18 cellular contexts compared by ENCODE assay signal in genomic region chr9:69197687-69198086, GRCh38. TPM values are rescaled to one million over a fixed set of nuclear protein-coding genes. Genes with fewer than 3 reads are reported as not detected.
DNase-seq lines count a peak whose midpoint lies in the region; ATAC-seq, FAIRE-seq and TF ChIP-seq lines count a peak whose summit lies in the region.
"Had no signal": no experiment of that assay in that cellular context is flagged by ENCODE, and none has a peak within 500 bp of the region (broad histone marks: within the 10 kb centered on the region; RNA-seq: fewer than 3 reads in every experiment).

No MANE protein-coding gene starts in this region.

- no peak overlapping the region for H4K91ac ChIP-seq in IMR-90 (ENCODE audit: insufficient read depth, low read depth, low read length)
- H4K91ac ChIP-seq in H1 (replicated peaks; ENCODE audit: insufficient read length, low read length), result peak overlapping the region; percentile 12

- FAIRE-seq in H1 (lab: Jason Lieb, UNC), result no peak

- H3K9me1 ChIP-seq in IMR-90 (ENCODE audit: insufficient read depth, low read length), result peaks cover 16% of the 10 kb centered on the region

- H3K23ac ChIP-seq in IMR-90 (ENCODE audit: low read depth, low read length), result no peak overlapping the region
- no peak overlapping the region for H3K23ac ChIP-seq in H1 (ENCODE audit: insufficient read length)

- H3K4me3 ChIP-seq in IMR-90 (ENCODE audit: insufficient read depth, low read depth, low read length) (no peak overlapping the region), H1 (ENCODE audit: extremely low read depth in 1 of 4, insufficient read depth in 2 of 4, low read depth in 3 of 4, low read length in 4 of 4) (no peak overlapping the region), heart right ventricle (no peak overlapping the region), SK-N-SH (ENCODE audit: low read depth in 2 of 2, low read length in 1 of 2) (no peak overlapping the region)
- H3K4me3 ChIP-seq: GM23248 had no signal

- H3K27me3 ChIP-seq in IMR-90 (ENCODE audit: control insufficient read depth, insufficient read depth, low read length) (no peaks in the 10 kb centered on the region), H1 (replicated peaks in 1 of 4; ENCODE audit: control insufficient read depth in 3 of 4, extremely low read depth in 1 of 4, insufficient read depth in 3 of 4, low read length in 3 of 4) (no peaks in the 10 kb centered on the region), heart right ventricle (no peaks in the 10 kb centered on the region), SK-N-SH (ENCODE audit: insufficient read depth) (no peaks in the 10 kb centered on the region)

- peaks cover 32 to 75% of the 10 kb centered on the region in 2 experiments for H3K79me1 ChIP-seq in IMR-90 (ENCODE audit: low read depth in 1 of 2, low read length in 2 of 2)
- peaks cover 12% of the 10 kb centered on the region for H3K79me1 ChIP-seq in H1 (ENCODE audit: low read depth, low read length)

- POLR2A ChIA-PET in IMR-90 (lab: Charles Lee; ENCODE audit: unreplicated experiment) (no interaction called here), H1 (lab: Charles Lee; ENCODE audit: partially characterized antibody) (no interaction called here), SK-N-SH (lab: Yijun Ruan, JAX) (no interaction called here)

- TF ChIP-seq RAD21 in IMR-90 (IDR thresholded peaks at IDR 0.05; ENCODE audit: low read length), result no peak
- no peak for TF ChIP-seq RAD21 in H1 (IDR thresholded peaks at IDR 0.05 in 1 of 2, conservative IDR thresholded peaks at IDR 0.05 in 1 of 2; ENCODE audit: low read depth in 2 of 2, low read length in 2 of 2)
- TF ChIP-seq RAD21 in SK-N-SH (IDR thresholded peaks at IDR 0.05; ENCODE audit: low read length), result no peak

- H2BK15ac ChIP-seq in IMR-90 (ENCODE audit: low read depth, low read length) (no peak overlapping the region), H1 (ENCODE audit: low read length) (no peak overlapping the region)

- no CpG with 5 or more reads among the region's 4 CpGs for WGBS in IMR-90 (ENCODE audit: extremely low coverage in 2 of 2, insufficient read length in 1 of 2), 2 experiments
- 90% methylated on average over 4 of the region's 4 CpGs; no CpG with 5 or more reads in 1 of the 2 experiments for WGBS in H1 (ENCODE audit: extremely low coverage in 1 of 2, insufficient coverage in 1 of 2, insufficient read length in 1 of 2, insufficient replicate concordance in 2 of 2, low coverage in 1 of 2, low lambda C conversion rate in 2 of 2, missing lambda C conversion rate in 1 of 2), 2 experiments
- 84 to 86% methylated on average over 4 of the region's 4 CpGs for WGBS in heart right ventricle, 2 donors
- WGBS in SK-N-SH (ENCODE audit: low lambda C conversion rate), result 85% methylated on average over 4 of the region's 4 CpGs

- no peak for TF ChIP-seq CTCF in IMR-90 (conservative IDR thresholded peaks at IDR 0.05; ENCODE audit: low read depth, low read length)
- no peak for TF ChIP-seq CTCF in H1 (IDR thresholded peaks at IDR 0.05; ENCODE audit: control extremely low read depth in 1 of 3, insufficient read depth in 1 of 3, low read depth in 1 of 3, low read length in 3 of 3)
- no peak for TF ChIP-seq CTCF in heart right ventricle (IDR thresholded peaks at IDR 0.05)
- TF ChIP-seq CTCF in SK-N-SH (IDR thresholded peaks at IDR 0.05), result no peak

- H2AFZ ChIP-seq in IMR-90 (replicated peaks; ENCODE audit: low read length, poor library complexity) (peak overlapping the region; percentile 9), H1 (ENCODE audit: low read length) (no peak overlapping the region), SK-N-SH (ENCODE audit: low read depth) (no peak overlapping the region)

- H4K8ac ChIP-seq in IMR-90 (ENCODE audit: low read depth in 2 of 2, low read length in 2 of 2) (no peak overlapping the region), H1 (ENCODE audit: extremely low read depth, insufficient read depth, low read length) (no peak overlapping the region)

- H3K4ac ChIP-seq in IMR-90 (ENCODE audit: low read depth, low read length) (no peak overlapping the region), H1 (replicated peaks; ENCODE audit: insufficient read length, low read depth, low read length) (no peak overlapping the region)

- H3K4me2 ChIP-seq in IMR-90 (ENCODE audit: low read depth, low read length) (no peak overlapping the region), H1 (ENCODE audit: insufficient read depth in 1 of 2, low read depth in 2 of 2, low read length in 2 of 2) (no peak overlapping the region), SK-N-SH (no peak overlapping the region)

- no peaks in the 10 kb centered on the region for H3K23me2 ChIP-seq in H1 (ENCODE audit: low read depth, low read length)

- intact Hi-C loops in IMR-90 (cut with micrococcal nuclease), result no loop called here
- intact Hi-C loops in heart right ventricle (cut with DNase I), result loop anchor here in 1 of 10 donors (10.0 kb wide), 1 partner anchor 83 kb away; no protein-coding TSS in a partner anchor

- CTCF ChIA-PET in IMR-90 (lab: Yijun Ruan, JAX) (interaction anchor here (1.5 kb wide), 1 partner anchor 162 kb away, joined by 4 read pairs; the partner anchor contains the start of gene FXN), H1 (lab: Charles Lee; ENCODE audit: partially characterized antibody) (interaction anchor here (0.6 to 2.5 kb wide), 9 partner anchors 10 to 144 kb away, joined by 3 to 12 read pairs (median 4); no protein-coding TSS in a partner anchor), SK-N-SH (lab: Yijun Ruan, JAX) (interaction anchor here (1.3 to 4.3 kb wide), 2 partner anchors 7 to 144 kb away, joined by 3 to 23 read pairs; no protein-coding TSS in a partner anchor)

- no peak overlapping the region for H3K14ac ChIP-seq in IMR-90 (replicated peaks; ENCODE audit: low read depth, low read length)
- H3K14ac ChIP-seq in H1 (ENCODE audit: insufficient read length), result no peak overlapping the region

- H3K18ac ChIP-seq in IMR-90 (ENCODE audit: low read depth, low read length) (no peak overlapping the region), H1 (ENCODE audit: extremely low read depth, low read length) (no peak overlapping the region)

- no peak overlapping the region for H3K27ac ChIP-seq in IMR-90 (ENCODE audit: insufficient read depth, low read length)
- no peak overlapping the region for H3K27ac ChIP-seq in H1 (ENCODE audit: low read depth, low read length)
- peak overlapping the region in 1 of 10 donors; percentile 2 for H3K27ac ChIP-seq in heart right ventricle
- H3K27ac ChIP-seq in temporal lobe (ENCODE audit: low read depth, low read length), result peak overlapping the region; percentile 53
- H3K27ac ChIP-seq in SK-N-SH (ENCODE audit: low read depth in 2 of 2, low read length in 1 of 2), result no peak overlapping the region
- H3K27ac ChIP-seq: GM23248 had no signal

- H2BK5ac ChIP-seq in IMR-90 (ENCODE audit: low read depth, low read length, poor library complexity, severe bottlenecking), result no peak overlapping the region
- no peak overlapping the region for H2BK5ac ChIP-seq in H1 (ENCODE audit: low read depth, low read length)

- H3K9me3 ChIP-seq in IMR-90 (ENCODE audit: control insufficient read depth, insufficient read depth, low read length) (no peaks in the 10 kb centered on the region), H1 (ENCODE audit: insufficient read depth in 2 of 2, low read depth in 1 of 2, low read length in 1 of 2) (no peaks in the 10 kb centered on the region), heart right ventricle (no peaks in the 10 kb centered on the region), SK-N-SH (no peaks in the 10 kb centered on the region)

- BruUV-seq in IMR-90 (replicated peaks; lab: Mats Ljungman, UMichigan), result no TSS peak

- TF ChIP-seq POLR2A in IMR-90 (IDR thresholded peaks at IDR 0.05; ENCODE audit: low read depth, low read length) (no peak), H1 (IDR thresholded peaks at IDR 0.05; ENCODE audit: control extremely low read depth in 1 of 2, low read depth in 2 of 2, low read length in 2 of 2) (no peak)

- no peaks in the 10 kb centered on the region for H3K9me2 ChIP-seq in SK-N-SH

- no peaks in the 10 kb centered on the region for H3K36me3 ChIP-seq in IMR-90 (ENCODE audit: control insufficient read depth, insufficient read depth, low read length)
- no peaks in the 10 kb centered on the region for H3K36me3 ChIP-seq in H1 (ENCODE audit: control insufficient read depth in 2 of 4, insufficient read depth in 4 of 4, low read length in 3 of 4)
- peaks cover 0 to 3% (median 0%) of the 10 kb centered on the region in 9 donors for H3K36me3 ChIP-seq in heart right ventricle
- no peaks in the 10 kb centered on the region for H3K36me3 ChIP-seq in SK-N-SH (replicated peaks in 1 of 2; ENCODE audit: control insufficient read depth in 1 of 2, insufficient read depth in 2 of 2, low read length in 1 of 2)

- no peak overlapping the region for H2AK5ac ChIP-seq in IMR-90 (ENCODE audit: low read depth, low read length)
- H2AK5ac ChIP-seq in H1 (ENCODE audit: low read depth, low read length), result no peak overlapping the region

- H2AK9ac ChIP-seq in IMR-90 (replicated peaks; ENCODE audit: low read depth, low read length, poor library complexity), result no peak overlapping the region

- peaks cover 15% of the 10 kb centered on the region; the same call in 1 of the 2 replicates for H4K20me1 ChIP-seq in IMR-90 (ENCODE audit: insufficient read depth, low read length)
- H4K20me1 ChIP-seq in H1 (replicated peaks in 1 of 2; ENCODE audit: control insufficient read depth in 1 of 2, insufficient read depth in 2 of 2, low read length in 2 of 2), result peaks cover 4 to 15% of the 10 kb centered on the region in 2 experiments
- peaks cover 22% of the 10 kb centered on the region; the same call in 1 of the 2 replicates for H4K20me1 ChIP-seq in SK-N-SH (ENCODE audit: insufficient read depth)

- no peak overlapping the region for H2BK120ac ChIP-seq in IMR-90 (ENCODE audit: low read depth, low read length)
- H2BK120ac ChIP-seq in H1 (replicated peaks; ENCODE audit: low read depth, low read length), result no peak overlapping the region

- H3K4me1 ChIP-seq in IMR-90 (ENCODE audit: control insufficient read depth, insufficient read depth, low read length), result no peaks in the 10 kb centered on the region; the same call in 1 of the 2 replicates
- H3K4me1 ChIP-seq in H1 (replicated peaks in 1 of 4; ENCODE audit: control insufficient read depth in 3 of 4, insufficient read depth in 4 of 4, low read length in 3 of 4), result peaks cover 0 to 28% (median 11%) of the 10 kb centered on the region in 4 experiments; a peak in 6 of 7 replicates
- peaks cover 3 to 71% (median 36%) of the 10 kb centered on the region in 9 donors for H3K4me1 ChIP-seq in heart right ventricle
- no peaks in the 10 kb centered on the region; a peak in 1 of 4 replicates for H3K4me1 ChIP-seq in SK-N-SH (ENCODE audit: control insufficient read depth in 1 of 2, insufficient read depth in 2 of 2, low read depth in 1 of 2, low read length in 1 of 2)

- peaks cover 5 to 90% of the 10 kb centered on the region in 2 experiments for H3K79me2 ChIP-seq in H1 (ENCODE audit: control insufficient read depth in 1 of 2, insufficient read depth in 2 of 2, low read length in 2 of 2)
- peaks cover 77% of the 10 kb centered on the region for H3K79me2 ChIP-seq in SK-N-SH (ENCODE audit: insufficient read depth)

- dilution Hi-C loops in IMR-90 (cut with HindIII; ENCODE audit: low sequenced_read_pairs, unreplicated experiment), result no loop called here

- no peak overlapping the region for H2BK20ac ChIP-seq in IMR-90 (ENCODE audit: low read depth, low read length)
- H2BK20ac ChIP-seq in H1 (ENCODE audit: low read length), result no peak overlapping the region

- H3K9ac ChIP-seq in IMR-90 (ENCODE audit: low read depth, low read length) (no peak overlapping the region), H1 (replicated peaks in 1 of 4; ENCODE audit: extremely low read depth in 1 of 4, low read depth in 3 of 4, low read length in 3 of 4) (no peak overlapping the region), SK-N-SH (no peak overlapping the region)
- H3K9ac ChIP-seq: GM23248 had no signal

- H4K5ac ChIP-seq in IMR-90 (ENCODE audit: low read depth, low read length) (no peak overlapping the region), H1 (ENCODE audit: insufficient read length, low read depth, low read length) (no peak overlapping the region)

- TF ChIP-seq EP300 in H1 (IDR thresholded peaks at IDR 0.05; ENCODE audit: borderline replicate concordance in 1 of 2, low read depth in 2 of 2, low read length in 2 of 2) (no peak), SK-N-SH (IDR thresholded peaks at IDR 0.05; ENCODE audit: borderline replicate concordance in 1 of 2, low read depth in 1 of 2, low read length in 1 of 2) (no peak)

- no peak overlapping the region for H2BK12ac ChIP-seq in H1 (ENCODE audit: low read depth, low read length)

- in situ Hi-C loops in IMR-90 (cut with MboI; ENCODE audit: low sequenced_read_pairs), result loop anchor here (5.0 kb wide), 1 partner anchor 140 kb away; no protein-coding TSS in a partner anchor

- H3K56ac ChIP-seq in IMR-90 (ENCODE audit: extremely low read depth, insufficient read depth, low read length) (no peak overlapping the region), H1 (replicated peaks; ENCODE audit: insufficient read length, low read depth, low read length) (no peak overlapping the region)

- H3F3A ChIP-seq in SK-N-SH (replicated peaks; ENCODE audit: insufficient read depth), result peaks cover 10% of the 10 kb centered on the region

- ATAC-seq in IMR-90 (ENCODE audit: low read depth) (no peak), heart right ventricle (peak in 5 of 8 donors; percentile 28 to 55 (median 43)), GM18502 (IDR thresholded peaks at IDR 0.05; ENCODE audit: poor library complexity, unreplicated experiment) (no peak)

- no peak for DNase-seq in IMR-90
- DNase-seq in H1 (ENCODE audit: low read depth in 1 of 2, low spot score in 2 of 2), result no peak
- DNase-seq in heart right ventricle, result no peak
- DNase-seq in SK-N-SH, result no peak
- DNase-seq in activated CD4-positive, alpha-beta T cell treated with anti-CD3 and anti-CD28 coated beads, Interleukin-2, amount 50 U/mL, for 4 hours, result no peak
- DNase-seq: CD4-positive, CD25-positive, alpha-beta regulatory T cell; DMS79; GM23248; Karpas-422; NCI-H1417; NCI-H1694 treated with DMSO at 0.1 percent for 48 hours; NCI-H2081 treated with DMSO at 0.1 percent for 48 hours; NCI-H2171 treated with DMSO at 0.1 percent for 48 hours; NCI-H524 treated with DMSO at 0.1 percent for 48 hours; OCI-M1; SHP77 had no signal

RNA-seq across cellular contexts. Expression of gene TJP2, which starts 23.6 kb away (rescaled TPM):
- 49.3 and 53.6 TPM in 2 replicates for total RNA-seq in IMR-90 (2012; rRNA removed)
- 38.3 and 40.2 TPM in 2 replicates for polyA plus RNA-seq in IMR-90 (2012; rRNA removed)
- polyA plus RNA-seq in IMR-90 (2012; cell fraction: cytosol; rRNA removed), result 19.5 and 21.8 TPM in 2 replicates
- 40.5 and 57.5 TPM in 2 replicates for polyA plus RNA-seq in IMR-90 (2012; cell fraction: nucleus; rRNA removed; ENCODE audit: low replicate concordance)
- total RNA-seq in H1 (2021; fragmentation: NEBNext Ultra II Directional; extraction: Animal tissue kit (Norgen Biotek cat#: 25700)), result 135 and 137 TPM in 2 replicates
- polyA plus RNA-seq in H1 (2011; rRNA removed), result 51.7 and 54.9 TPM in 2 replicates
- polyA plus RNA-seq in H1 (2011; cell fraction: cytosol; rRNA removed), result 84.5 TPM
- polyA plus RNA-seq in H1 (2011; cell fraction: nucleus; rRNA removed), result 133 TPM
- polyA plus RNA-seq in H1 (2012, experiment 1 of 2), result 82.5 to 111 TPM (median 102 TPM) in 4 replicates
- 16.4 TPM for polyA plus RNA-seq in H1 (2012, experiment 2 of 2)
- polyA plus RNA-seq in H1 (2013, experiment 1 of 2), result 72.8 TPM
- polyA plus RNA-seq in H1 (2013, experiment 2 of 2), result 64.4 TPM
- 71.4 and 91.3 TPM in 2 replicates for polyA minus RNA-seq in H1 (2011; rRNA and poly(A)+ RNA removed)
- 118 TPM for polyA minus RNA-seq in H1 (2011; cell fraction: cytosol; rRNA and poly(A)+ RNA removed)
- 97.5 TPM for polyA minus RNA-seq in H1 (2011; cell fraction: nucleus; rRNA and poly(A)+ RNA removed)
- total RNA-seq in heart right ventricle, result 100 to 1,000 TPM in 3 of 10 donors, 10 to 100 TPM in 7; 67.8 to 117 (median 87.4) TPM
- 10 to 100 TPM; 24.2 to 36.1 TPM for polyA plus RNA-seq in heart right ventricle
- 5.9 TPM for total RNA-seq in temporal lobe
- polyA plus RNA-seq in SK-N-SH (2012; rRNA removed), result 17.7 and 18.4 TPM in 2 replicates
- 18.9 and 19.8 TPM in 2 replicates for polyA plus RNA-seq in SK-N-SH (2012; cell fraction: cytosol; rRNA removed)
- polyA plus RNA-seq in SK-N-SH (2012; cell fraction: nucleus; rRNA removed), result 30.5 and 38.4 TPM in 2 replicates

Comparison
In these comparisons a context has a peak if more than half of its experiments do, and no peak if none do; other contexts are left out.
1. ATAC-seq: peak in heart right ventricle (5 of 8); none in IMR-90 (single experiment) and GM18502 (single experiment).